19 cellular contexts compared by ENCODE assay signal in genomic region chr1:173591162-173591561, GRCh38. TPM values are rescaled to one million over a fixed set of nuclear protein-coding genes. Genes with fewer than 3 reads are reported as not detected.
"Had no signal": no experiment of that assay in that cellular context is flagged by ENCODE, and none has a peak within 500 bp of the region (broad histone marks: within the 10 kb centered on the region; RNA-seq: fewer than 3 reads in every experiment).

No MANE protein-coding gene starts in this region.

RNA-seq across cellular contexts. Expression of gene SLC9C2, which starts 11.7 kb away (rescaled TPM):
- total RNA-seq: activated B cell treated with CpG ODN at 0.5 μM for 24 hours; activated CD4-positive, alpha-beta memory T cell treated with anti-CD3 and anti-CD28 coated beads for 36 hours; activated CD4-positive, alpha-beta T cell treated with anti-CD3 and anti-CD28 coated beads, Interleukin-2, amount 10 ng/mL, durations not matched to agents 24 days and 14 days; activated CD8-positive, alpha-beta memory T cell treated with anti-CD3 and anti-CD28 coated beads for 36 hours; activated CD8-positive, alpha-beta T cell treated with anti-CD3 and anti-CD28 coated beads for 36 hours; activated naive CD4-positive, alpha-beta T cell treated with anti-CD3 and anti-CD28 coated beads for 36 hours; activated naive CD4-positive, alpha-beta T cell treated with anti-CD3 and anti-CD28 coated beads, Interleukin-2, amount 50 U/mL, for 72 hours; activated naive CD8-positive, alpha-beta T cell treated with anti-CD3 and anti-CD28 coated beads for 36 hours; activated T-cell treated with anti-CD3 and anti-CD28 coated beads, Interleukin-2, amount 50 U/mL, for 4 hours; activated T-cell treated with anti-CD3 and anti-CD28 coated beads, Interleukin-2, amount 50 U/mL, for 72 hours; activated T-helper 1 cell treated with anti-CD3 and anti-CD28 coated beads, Interleukin-12 subunit alpha, Interleukin-12 subunit beta, Interleukin-2, Interleukin-4 antibody, amounts not matched to agents 30 ng/mL and 10 ng/mL and 1 ng/mL, durations not matched to agents 14 hours and 24 hours and 36 hours; activated T-helper 17 cell treated with anti-CD3 and anti-CD28 coated beads, Interleukin-2, amount 50 U/mL, for 72 hours; aorta; body of pancreas; breast epithelium had no signal
- polyA plus RNA-seq: aorta had no signal

RNA-seq across cellular contexts. Expression of gene TEX50, which starts 44.0 kb away (rescaled TPM):
- total RNA-seq: activated B cell treated with CpG ODN at 0.5 μM for 24 hours; activated CD4-positive, alpha-beta memory T cell treated with anti-CD3 and anti-CD28 coated beads for 36 hours; activated CD4-positive, alpha-beta T cell treated with anti-CD3 and anti-CD28 coated beads, Interleukin-2, amount 10 ng/mL, durations not matched to agents 24 days and 14 days; activated CD8-positive, alpha-beta memory T cell treated with anti-CD3 and anti-CD28 coated beads for 36 hours; activated CD8-positive, alpha-beta T cell treated with anti-CD3 and anti-CD28 coated beads for 36 hours; activated naive CD4-positive, alpha-beta T cell treated with anti-CD3 and anti-CD28 coated beads for 36 hours; activated naive CD4-positive, alpha-beta T cell treated with anti-CD3 and anti-CD28 coated beads, Interleukin-2, amount 50 U/mL, for 72 hours; activated naive CD8-positive, alpha-beta T cell treated with anti-CD3 and anti-CD28 coated beads for 36 hours; activated T-cell treated with anti-CD3 and anti-CD28 coated beads, Interleukin-2, amount 50 U/mL, for 4 hours; activated T-cell treated with anti-CD3 and anti-CD28 coated beads, Interleukin-2, amount 50 U/mL, for 72 hours; activated T-helper 1 cell treated with anti-CD3 and anti-CD28 coated beads, Interleukin-12 subunit alpha, Interleukin-12 subunit beta, Interleukin-2, Interleukin-4 antibody, amounts not matched to agents 30 ng/mL and 10 ng/mL and 1 ng/mL, durations not matched to agents 14 hours and 24 hours and 36 hours; activated T-helper 17 cell treated with anti-CD3 and anti-CD28 coated beads, Interleukin-2, amount 50 U/mL, for 72 hours; adrenal gland; aorta; astrocyte; body of pancreas; breast epithelium; cardiac septum; cerebellum had no signal
- polyA plus RNA-seq: adrenal gland, aorta had no signal
